Comparison of ENCODE assay signal across 24 cellular contexts in the genomic region with DNA sequence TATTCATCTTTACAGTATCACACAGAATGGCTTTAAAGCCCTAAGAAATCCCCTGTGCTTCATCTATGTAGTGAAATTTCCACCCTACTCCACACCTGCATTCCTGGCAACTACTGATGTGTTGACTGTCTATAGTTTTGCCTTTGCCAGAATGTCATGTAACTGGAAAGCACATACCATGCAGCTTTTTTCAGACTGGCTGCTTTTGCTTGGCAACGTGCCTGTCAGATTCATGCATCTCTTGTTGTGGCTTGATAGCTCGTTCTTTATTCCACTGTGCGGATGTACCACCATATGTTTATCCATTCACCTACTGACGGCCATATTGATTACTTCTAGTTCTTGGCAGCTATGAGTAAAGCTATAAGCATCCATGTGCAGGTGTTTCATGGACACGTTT. TPM values are rescaled to one million over a fixed set of nuclear protein-coding genes. Genes with fewer than 3 reads are reported as not detected.
DNase-seq lines count a peak whose midpoint lies in the region; ATAC-seq and TF ChIP-seq lines count a peak whose summit lies in the region.
"Had no signal": no experiment of that assay in that cellular context is flagged by ENCODE, and none has a peak within 500 bp of the region (broad histone marks: within the 10 kb centered on the region; RNA-seq: fewer than 3 reads in every experiment).

No MANE protein-coding gene starts in this region.

- no peaks in the 10 kb centered on the region for H3K27me3 ChIP-seq in RWPE2 (ENCODE audit: insufficient read depth, poor library complexity, severe bottlenecking)
- no peaks in the 10 kb centered on the region for H3K27me3 ChIP-seq in esophagus squamous epithelium
- H3K27me3 ChIP-seq: tibial nerve had no signal

- intact Hi-C loops in esophagus squamous epithelium (cut with DNase I) = no loop called here

- peaks cover 19% of the 10 kb centered on the region for H3K36me3 ChIP-seq in RWPE2 (ENCODE audit: low read depth)
- H3K36me3 ChIP-seq in esophagus squamous epithelium = peaks cover 0 to 28% (median 4%) of the 10 kb centered on the region in 3 donors

- no peaks in the 10 kb centered on the region for H3K9me3 ChIP-seq in RWPE2 (ENCODE audit: severe bottlenecking)
- H3K9me3 ChIP-seq in esophagus squamous epithelium = no peaks in the 10 kb centered on the region
- H3K9me3 ChIP-seq: tibial nerve had no signal

- H3K4me1 ChIP-seq in RWPE2 (ENCODE audit: insufficient read depth, poor library complexity, severe bottlenecking) = peaks cover 16% of the 10 kb centered on the region
- H3K4me1 ChIP-seq in esophagus squamous epithelium = peaks cover 7 to 46% (median 18%) of the 10 kb centered on the region in 3 donors

- H3K9me3 Mint-ChIP-seq in activated T-cell treated with anti-CD3 and anti-CD28 coated beads, Interleukin-2, amount 50 U/mL, for 4 hours = no peaks in the 10 kb centered on the region
- H3K9me3 Mint-ChIP-seq in stimulated activated naive B cell treated with anti-CD40 and anti-IgM and Interleukin-4, amounts not matched to agents 10 μg/mL and 1 μg/mL and 100 μg/mL, for 72 hours = no peaks in the 10 kb centered on the region
- H3K9me3 Mint-ChIP-seq: activated CD8-positive, alpha-beta T cell treated with anti-CD3 and anti-CD28 coated beads for 36 hours; memory B cell; natural killer cell had no signal

- H3K4me1 Mint-ChIP-seq in activated T-cell treated with anti-CD3 and anti-CD28 coated beads, Interleukin-2, amount 50 U/mL, for 4 hours (ENCODE audit: low read depth) = peaks cover 19% of the 10 kb centered on the region
- peaks cover 4 to 6% of the 10 kb centered on the region in 2 donors for H3K4me1 Mint-ChIP-seq in stimulated activated naive B cell treated with anti-CD40 and anti-IgM and Interleukin-4, amounts not matched to agents 10 μg/mL and 1 μg/mL and 100 μg/mL, for 72 hours
- H3K4me1 Mint-ChIP-seq: memory B cell, natural killer cell had no signal

- H3K27ac ChIP-seq in RWPE2 (ENCODE audit: poor library complexity, severe bottlenecking) = no peak overlapping the region
- peak overlapping the region in 3 of 4 donors; percentile 13 to 72 (median 51) for H3K27ac ChIP-seq in esophagus squamous epithelium
- H3K27ac ChIP-seq: C4-2B, VCaP had no signal

- ATAC-seq in activated T-cell treated with anti-CD3 and anti-CD28 coated beads, Interleukin-2, amount 50 U/mL, for 4 hours = peak; percentile 69 to 79
- 0 out of 3 replicates have a peak, but pooled peaks have one; percentile 11 for ATAC-seq in RWPE2 (ENCODE audit: low read depth)
- peak; percentile 35 to 52 for ATAC-seq in stimulated activated naive B cell treated with anti-CD40 and anti-IgM and Interleukin-4, amounts not matched to agents 10 μg/mL and 1 μg/mL and 100 μg/mL, for 72 hours (replicated peaks)
- no peak for ATAC-seq in HG02884 (IDR thresholded peaks at IDR 0.05; ENCODE audit: unreplicated experiment)
- ATAC-seq in HG02840 (IDR thresholded peaks at IDR 0.05; ENCODE audit: low FRiP score, unreplicated experiment) = no peak
- ATAC-seq: activated CD8-positive, alpha-beta T cell treated with anti-CD3 and anti-CD28 coated beads for 36 hours; natural killer cell; Right ventricle myocardium inferior had no signal

- no peak for DNase-seq in activated T-cell treated with anti-CD3 and anti-CD28 coated beads, Interleukin-2, amount 50 U/mL, for 4 hours
- no peak for DNase-seq in activated T-cell treated with anti-CD3 and anti-CD28 coated beads for 4 hours
- no peak for DNase-seq in RWPE2 (ENCODE audit: low spot score)
- no peak for DNase-seq in esophagus squamous epithelium (lab: John Stamatoyannopoulos, UW)
- no peak for DNase-seq in stimulated activated naive B cell treated with anti-CD40 and anti-IgM and Interleukin-4, amounts not matched to agents 10 μg/mL and 1 μg/mL and 100 μg/mL, for 72 hours
- DNase-seq in A172 (ENCODE audit: low spot score) = no peak
- DNase-seq: ACHN; activated CD8-positive, alpha-beta T cell treated with anti-CD3 and anti-CD28 coated beads for 36 hours; aorta; hippocampal formation; MM.1S; natural killer cell; NCI-H187 had no signal

- no peak overlapping the region for H3K4me3 Mint-ChIP-seq in activated T-cell treated with anti-CD3 and anti-CD28 coated beads, Interleukin-2, amount 50 U/mL, for 4 hours
- H3K4me3 Mint-ChIP-seq in stimulated activated naive B cell treated with anti-CD40 and anti-IgM and Interleukin-4, amounts not matched to agents 10 μg/mL and 1 μg/mL and 100 μg/mL, for 72 hours = no peak overlapping the region
- H3K4me3 Mint-ChIP-seq: activated CD8-positive, alpha-beta T cell treated with anti-CD3 and anti-CD28 coated beads for 36 hours; memory B cell; natural killer cell had no signal

- no peaks in the 10 kb centered on the region for H3K27me3 Mint-ChIP-seq in activated T-cell treated with anti-CD3 and anti-CD28 coated beads, Interleukin-2, amount 50 U/mL, for 4 hours (ENCODE audit: low read depth)
- H3K27me3 Mint-ChIP-seq in stimulated activated naive B cell treated with anti-CD40 and anti-IgM and Interleukin-4, amounts not matched to agents 10 μg/mL and 1 μg/mL and 100 μg/mL, for 72 hours = no peaks in the 10 kb centered on the region
- H3K27me3 Mint-ChIP-seq: activated CD8-positive, alpha-beta T cell treated with anti-CD3 and anti-CD28 coated beads for 36 hours; memory B cell; progenitor cell of endocrine pancreas had no signal

- TF ChIP-seq CTCF in RWPE2 (IDR thresholded peaks at IDR 0.05; ENCODE audit: poor library complexity, severe bottlenecking) (no peak), esophagus squamous epithelium (IDR thresholded peaks at IDR 0.05) (no peak)

- H3K36me3 Mint-ChIP-seq in activated T-cell treated with anti-CD3 and anti-CD28 coated beads, Interleukin-2, amount 50 U/mL, for 4 hours (ENCODE audit: insufficient read depth) = peaks cover 7% of the 10 kb centered on the region
- peaks cover 22 to 36% of the 10 kb centered on the region in 2 donors for H3K36me3 Mint-ChIP-seq in stimulated activated naive B cell treated with anti-CD40 and anti-IgM and Interleukin-4, amounts not matched to agents 10 μg/mL and 1 μg/mL and 100 μg/mL, for 72 hours

- H3K4me3 ChIP-seq in RWPE2 (ENCODE audit: severe bottlenecking) (no peak overlapping the region), esophagus squamous epithelium (no peak overlapping the region)
- H3K4me3 ChIP-seq: smooth muscle cell, tibial nerve had no signal

- WGBS in esophagus squamous epithelium, 2 donors = 30 to 31% methylated on average over 5 of the region's 5 CpGs

- no peak for TF ChIP-seq POLR2A in esophagus squamous epithelium (IDR thresholded peaks at IDR 0.05)

- no peak overlapping the region for H3K27ac Mint-ChIP-seq in stimulated activated naive B cell treated with anti-CD40 and anti-IgM and Interleukin-4, amounts not matched to agents 10 μg/mL and 1 μg/mL and 100 μg/mL, for 72 hours
- H3K27ac Mint-ChIP-seq: memory B cell, natural killer cell had no signal

RNA-seq across cellular contexts. Expression of a gene that starts 30.6 kb away (rescaled TPM):
- 100 to 1,000 TPM; 231 to 261 (median 237) TPM for total RNA-seq in activated T-cell treated with anti-CD3 and anti-CD28 coated beads, Interleukin-2, amount 50 U/mL, for 4 hours
- 10 to 100 TPM; 35.7 to 61.8 (median 39.4) TPM for total RNA-seq in esophagus squamous epithelium
- total RNA-seq in A172 (2014; rRNA removed; shearing (Covaris generic)) = 56.5 and 70.3 TPM in 2 replicates

RNA-seq across cellular contexts. Expression of a gene that starts 57.3 kb away (rescaled TPM):
- total RNA-seq in activated T-cell treated with anti-CD3 and anti-CD28 coated beads, Interleukin-2, amount 50 U/mL, for 4 hours = 100 to 1,000 TPM; 639 to 698 (median 653) TPM
- 1 to 10 TPM in 2 of 4 donors, under 1 TPM in 1, not detected in 1; 0.70 to 3.8 (median 3.0) TPM for total RNA-seq in esophagus squamous epithelium
- total RNA-seq in A172 (2014; rRNA removed; shearing (Covaris generic)) = not detected in 2 replicates
- total RNA-seq: chondrocyte, NCI-H460, progenitor cell of endocrine pancreas, smooth muscle cell had no signal

Comparison
In these comparisons a context has a peak if more than half of its experiments do, and no peak if none do; other contexts are left out.
1. ATAC-seq: peak in activated T-cell treated with anti-CD3 and anti-CD28 coated beads, Interleukin-2, amount 50 U/mL, for 4 hours (2 of 2), RWPE2 (single experiment) and stimulated activated naive B cell treated with anti-CD40 and anti-IgM and Interleukin-4, amounts not matched to agents 10 μg/mL and 1 μg/mL and 100 μg/mL, for 72 hours (2 of 2); none in HG02884 (single experiment) and HG02840 (single experiment).
2. RNA of a gene that starts 57.3 kb away (total RNA-seq): 639 to 698 TPM in activated T-cell treated with anti-CD3 and anti-CD28 coated beads, Interleukin-2, amount 50 U/mL, for 4 hours; 0.70 to 3.8 TPM in esophagus squamous epithelium and not detected in A172; every median in the first group is over 100 times any median in the second.